22 cellular contexts compared by ENCODE assay signal in genomic region chr14:51544901-51545300, GRCh38.
"Had no signal": no experiment of that assay in that cellular context is flagged by ENCODE, and none has a peak within 500 bp of the region (broad histone marks: within the 10 kb centered on the region; RNA-seq: fewer than 3 reads in every experiment).

No MANE protein-coding gene starts in this region.

- H3K27ac ChIP-seq: left lung, ovary, psoas muscle, suprapubic skin, transverse colon had no signal

- H3K4me1 ChIP-seq: left lung had no signal

- H3K4me3 Mint-ChIP-seq: activated CD4-positive, alpha-beta T cell treated with anti-CD3 and anti-CD28 coated beads, Interleukin-2, amount 10 ng/mL, durations not matched to agents 24 days and 14 days; activated CD8-positive, alpha-beta T cell treated with anti-CD3 and anti-CD28 coated beads for 36 hours; activated naive CD4-positive, alpha-beta T cell treated with anti-CD3 and anti-CD28 coated beads for 36 hours; activated T-cell treated with anti-CD3 and anti-CD28 coated beads, Interleukin-2, amount 50 U/mL, for 24 hours; dendritic cell treated with granulocyte-macrophage colony-stimulating factor and Interleukin-4, amounts not matched to agents 40 ng/mL and 50 ng/mL, for 4 days; naive B cell; neural crest cell; stimulated activated naive CD8-positive, alpha-beta T cell treated with anti-CD3 and anti-CD28 coated beads, Interleukin-15, amount 100 ng/mL, for 72 hours had no signal

- ATAC-seq: activated CD8-positive, alpha-beta T cell treated with anti-CD3 and anti-CD28 coated beads for 36 hours; left lung; psoas muscle; right cardiac atrium; stimulated activated naive CD8-positive, alpha-beta T cell treated with anti-CD3 and anti-CD28 coated beads, Interleukin-15, amount 100 ng/mL, for 72 hours had no signal

- H3K27ac Mint-ChIP-seq: activated CD4-positive, alpha-beta T cell treated with anti-CD3 and anti-CD28 coated beads, Interleukin-2, amount 10 ng/mL, durations not matched to agents 24 days and 14 days; activated CD8-positive, alpha-beta T cell treated with anti-CD3 and anti-CD28 coated beads for 36 hours; activated naive CD4-positive, alpha-beta T cell treated with anti-CD3 and anti-CD28 coated beads for 36 hours; activated T-cell treated with anti-CD3 and anti-CD28 coated beads, Interleukin-2, amount 50 U/mL, for 24 hours; activated T-helper 2 cell treated with anti-CD3 and anti-CD28 coated beads, Interferon-gamma antibody, Interleukin-2, Interleukin-4, amounts not matched to agents 10 μg/mL and 5 μg/mL and 100 μg/mL, durations not matched to agents 14 hours and 24 hours and 36 hours; dendritic cell treated with granulocyte-macrophage colony-stimulating factor and Interleukin-4, amounts not matched to agents 40 ng/mL and 50 ng/mL, for 4 days; naive B cell; stimulated activated naive CD8-positive, alpha-beta T cell treated with anti-CD3 and anti-CD28 coated beads, Interleukin-15, amount 100 ng/mL, for 72 hours had no signal

- H3K9me3 ChIP-seq: left lung, ovary, suprapubic skin, transverse colon had no signal

- H3K36me3 ChIP-seq: left lung, ovary, suprapubic skin, transverse colon had no signal

- H3K9me3 Mint-ChIP-seq: activated CD4-positive, alpha-beta T cell treated with anti-CD3 and anti-CD28 coated beads, Interleukin-2, amount 10 ng/mL, durations not matched to agents 24 days and 14 days; activated CD8-positive, alpha-beta T cell treated with anti-CD3 and anti-CD28 coated beads for 36 hours; activated naive CD4-positive, alpha-beta T cell treated with anti-CD3 and anti-CD28 coated beads for 36 hours; activated T-cell treated with anti-CD3 and anti-CD28 coated beads, Interleukin-2, amount 50 U/mL, for 24 hours; activated T-helper 2 cell treated with anti-CD3 and anti-CD28 coated beads, Interferon-gamma antibody, Interleukin-2, Interleukin-4, amounts not matched to agents 10 μg/mL and 5 μg/mL and 100 μg/mL, durations not matched to agents 14 hours and 24 hours and 36 hours; dendritic cell treated with granulocyte-macrophage colony-stimulating factor and Interleukin-4, amounts not matched to agents 40 ng/mL and 50 ng/mL, for 4 days; naive B cell; stimulated activated naive CD8-positive, alpha-beta T cell treated with anti-CD3 and anti-CD28 coated beads, Interleukin-15, amount 100 ng/mL, for 72 hours had no signal

- H3K4me3 ChIP-seq: left lung, ovary, psoas muscle, suprapubic skin, transverse colon had no signal

- H3K4me1 Mint-ChIP-seq: activated CD4-positive, alpha-beta T cell treated with anti-CD3 and anti-CD28 coated beads, Interleukin-2, amount 10 ng/mL, durations not matched to agents 24 days and 14 days; naive B cell; stimulated activated naive CD8-positive, alpha-beta T cell treated with anti-CD3 and anti-CD28 coated beads, Interleukin-15, amount 100 ng/mL, for 72 hours had no signal

- H3K36me3 Mint-ChIP-seq: naive B cell had no signal

- H3K27me3 Mint-ChIP-seq: dendritic cell treated with granulocyte-macrophage colony-stimulating factor and Interleukin-4, amounts not matched to agents 40 ng/mL and 50 ng/mL, for 4 days had no signal

- DNase-seq: activated CD4-positive, alpha-beta T cell treated with anti-CD3 and anti-CD28 coated beads, Interleukin-2, amount 10 ng/mL, durations not matched to agents 24 days and 14 days; activated CD8-positive, alpha-beta T cell treated with anti-CD3 and anti-CD28 coated beads for 36 hours; activated naive CD4-positive, alpha-beta T cell treated with anti-CD3 and anti-CD28 coated beads for 36 hours; activated T-cell treated with anti-CD3 and anti-CD28 coated beads, Interleukin-2, amount 50 U/mL, for 24 hours; effector memory CD4-positive, alpha-beta T cell; foreskin melanocyte; glutamatergic neuron; left lung; naive B cell; ovary; psoas muscle; right cardiac atrium; small intestine; stimulated activated CD4-positive, alpha-beta T cell treated with anti-CD3 and anti-CD28 coated beads, Interleukin-4, amount 100 ng/mL, for 1 hour; stimulated activated naive CD8-positive, alpha-beta T cell treated with anti-CD3 and anti-CD28 coated beads, Interleukin-15, amount 100 ng/mL, for 72 hours; T-helper 1 cell; T1000; transverse colon had no signal

- H3K27me3 ChIP-seq: left lung, ovary, suprapubic skin, transverse colon had no signal
